Comparison of ENCODE assay signal across 16 cellular contexts in the genomic region with DNA sequence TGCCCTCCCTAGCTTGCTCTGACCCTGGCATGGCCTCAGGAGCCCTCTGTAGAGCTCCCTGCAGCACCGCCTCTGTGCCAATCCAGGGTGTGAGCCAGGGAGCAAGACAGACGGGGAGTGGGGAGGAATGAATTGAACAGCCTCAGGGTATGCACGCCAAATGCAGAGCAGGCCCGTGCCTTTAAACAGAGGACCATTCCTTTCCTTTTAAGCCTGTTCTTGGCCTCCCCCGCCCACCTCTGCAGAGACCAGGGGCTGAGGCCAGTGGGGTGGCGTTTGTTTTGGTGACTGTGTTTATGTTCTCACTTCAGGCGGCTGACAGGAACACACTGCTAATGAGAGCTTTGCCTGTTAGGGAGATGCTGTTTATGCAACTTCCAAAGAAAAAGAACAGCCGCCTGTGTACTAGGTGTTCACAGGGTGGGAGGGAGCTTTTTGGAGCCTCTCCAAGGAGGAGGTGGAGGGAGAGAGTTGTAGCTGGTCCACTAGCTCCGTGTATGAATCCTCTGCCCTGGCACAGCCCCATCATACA.
DNase-seq lines count a peak whose midpoint lies in the region; ATAC-seq and TF ChIP-seq lines count a peak whose summit lies in the region.
"Had no signal": no experiment of that assay in that cellular context is flagged by ENCODE, and none has a peak within 500 bp of the region (broad histone marks: within the 10 kb centered on the region; RNA-seq: fewer than 3 reads in every experiment).

No MANE protein-coding gene starts in this region.

- no peaks in the 10 kb centered on the region for H3K36me3 ChIP-seq in right atrium auricular region

- H3K27ac ChIP-seq in right atrium auricular region = peak overlapping the region in 1 of 2 donors; percentile 61
- H3K27ac ChIP-seq: hepatocyte had no signal

- TF ChIP-seq CTCF in right atrium auricular region (IDR thresholded peaks at IDR 0.05) = no peak

- H3K9me3 ChIP-seq in right atrium auricular region = no peaks in the 10 kb centered on the region

- ATAC-seq in Right ventricle myocardium superior (ENCODE audit: poor library complexity) = peak; percentile 86
- ATAC-seq in left ventricle myocardium superior = peak; percentile 77
- ATAC-seq: activated CD8-positive, alpha-beta T cell treated with anti-CD3 and anti-CD28 coated beads for 36 hours; activated T-helper 17 cell treated with anti-CD3 and anti-CD28 coated beads, Interleukin-2, amount 50 U/mL, for 72 hours; PC-3; SK-N-SH treated with all-trans-retinoic acid at 6 μM for 48 hours had no signal

- H3K4me1 ChIP-seq in right atrium auricular region = peaks cover 0 to 8% of the 10 kb centered on the region in 2 donors

- no peaks in the 10 kb centered on the region for H3K27me3 ChIP-seq in right atrium auricular region
- H3K27me3 ChIP-seq: hepatocyte had no signal

- H3K4me3 ChIP-seq in right atrium auricular region = no peak overlapping the region
- H3K4me3 ChIP-seq: hepatocyte had no signal

- intact Hi-C loops in Right ventricle myocardium superior (cut with DNase I) = no loop called here
- intact Hi-C loops in left ventricle myocardium superior (cut with micrococcal nuclease) = no loop called here

- DNase-seq in Right ventricle myocardium superior (peak; percentile 63), right atrium auricular region (ENCODE audit: low spot score) (no peak), left ventricle myocardium superior (peak; percentile 38), pons (ENCODE audit: low spot score) (peak; percentile 47), T-helper 2 cell (no peak), SK-N-DZ (ENCODE audit: low spot score) (no peak), GOT3 (lab: John Stamatoyannopoulos, UW) (no peak), DMS 273 treated with DMSO at 0.1 percent for 48 hours (lab: John Stamatoyannopoulos, UW) (no peak)
- DNase-seq: activated CD8-positive, alpha-beta T cell treated with anti-CD3 and anti-CD28 coated beads for 36 hours; HFFc6; NCI-H1417; NCI-H524; PC-3 had no signal

Comparison
In these comparisons a context has a peak if more than half of its experiments do, and no peak if none do; other contexts are left out.
1. DNase-seq: peak in Right ventricle myocardium superior (single experiment), left ventricle myocardium superior (single experiment) and pons (single experiment); none in right atrium auricular region (single experiment), T-helper 2 cell (0 of 5), SK-N-DZ (single experiment), GOT3 (single experiment) and DMS 273 treated with DMSO at 0.1 percent for 48 hours (single experiment).